23 cellular contexts compared by ENCODE assay signal in the genomic region with DNA sequence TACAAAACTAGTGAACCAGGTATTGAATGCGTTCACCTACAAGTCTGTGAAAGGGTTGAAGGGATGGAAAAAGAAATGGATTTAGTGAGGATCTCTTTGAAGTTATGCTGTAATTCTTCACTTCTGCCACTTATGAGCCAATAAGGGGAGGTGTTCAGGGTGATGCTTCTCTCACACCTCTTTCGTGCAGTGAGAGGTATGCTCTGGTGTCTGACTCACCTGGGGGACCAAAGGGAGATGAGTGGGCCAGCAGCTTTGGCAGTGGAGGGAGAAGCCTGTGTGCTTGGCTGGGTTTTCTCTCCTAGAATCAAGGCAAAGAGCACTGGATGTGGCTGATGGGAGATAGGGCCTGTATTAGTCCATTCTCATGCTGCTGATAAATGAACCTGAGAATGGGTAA. TPM values are rescaled to one million over a fixed set of nuclear protein-coding genes. Genes with fewer than 3 reads are reported as not detected.
A peak's percentile ranks its signal among the peaks of the same experiment; 100 is the strongest.
DNase-seq lines count a peak whose midpoint lies in the region; ATAC-seq, FAIRE-seq and TF ChIP-seq lines count a peak whose summit lies in the region.
"Had no signal": no experiment of that assay in that cellular context is flagged by ENCODE, and none has a peak within 500 bp of the region (broad histone marks: within the 10 kb centered on the region; RNA-seq: fewer than 3 reads in every experiment).

No MANE protein-coding gene starts in this region.

- no peaks in the 10 kb centered on the region for H3K9me3 Mint-ChIP-seq in activated T-cell treated with anti-CD3 and anti-CD28 coated beads, Interleukin-2, amount 50 U/mL, for 72 hours
- peaks cover 2% of the 10 kb centered on the region for H3K9me3 Mint-ChIP-seq in astrocyte (ENCODE audit: unreplicated experiment)
- H3K9me3 Mint-ChIP-seq: CD4-positive, alpha-beta T cell; HFFc6 had no signal

- no peaks in the 10 kb centered on the region for H3K4me1 ChIP-seq in astrocyte (ENCODE audit: insufficient read depth, low read length)
- H3K4me1 ChIP-seq: A549, Caco-2 had no signal

- FAIRE-seq in astrocyte (lab: Jason Lieb, UNC), result no peak
- FAIRE-seq: A549, GM12892, GM18507 had no signal

- H3K27me3 ChIP-seq in astrocyte (ENCODE audit: insufficient read depth, low read length), result no peaks in the 10 kb centered on the region

- peaks cover 66% of the 10 kb centered on the region for H3K36me3 ChIP-seq in astrocyte (ENCODE audit: insufficient read depth, low read length)

- no peak for TF ChIP-seq CTCF in astrocyte (IDR thresholded peaks at IDR 0.05; ENCODE audit: insufficient read depth, low read depth, low read length)

- no peak overlapping the region for H3K4me3 Mint-ChIP-seq in activated T-cell treated with anti-CD3 and anti-CD28 coated beads, Interleukin-2, amount 50 U/mL, for 72 hours
- H3K4me3 Mint-ChIP-seq in astrocyte (ENCODE audit: unreplicated experiment), result no peak overlapping the region
- H3K4me3 Mint-ChIP-seq: CD4-positive, alpha-beta T cell; GM23338; HFFc6 had no signal

- no peak overlapping the region for H2AFZ ChIP-seq in astrocyte (ENCODE audit: low read depth, low read length)
- H2AFZ ChIP-seq: GM23338 had no signal

- H3K4me3 ChIP-seq in astrocyte (ENCODE audit: insufficient read depth, low read depth, low read length), result no peak overlapping the region
- H3K4me3 ChIP-seq: A549, GM23338 had no signal

- H3K9ac ChIP-seq in astrocyte (ENCODE audit: low read length), result no peak overlapping the region

- no peak overlapping the region for H3K27ac ChIP-seq in astrocyte (ENCODE audit: low read depth, low read length)
- H3K27ac ChIP-seq: 22Rv1, A549, C4-2B, HL-60 had no signal

- no peaks in the 10 kb centered on the region for H3K9me3 ChIP-seq in astrocyte (ENCODE audit: insufficient read depth, low read depth, low read length)
- H3K9me3 ChIP-seq: A549, Caco-2 had no signal

- no peak for ATAC-seq in activated T-cell treated with anti-CD3 and anti-CD28 coated beads, Interleukin-2, amount 50 U/mL, for 72 hours (replicated peaks in 1 of 2)
- ATAC-seq in HG02623 (IDR thresholded peaks at IDR 0.05; ENCODE audit: unreplicated experiment) (no peak), HG02885 (IDR thresholded peaks at IDR 0.05; ENCODE audit: poor library complexity, unreplicated experiment) (no peak)
- ATAC-seq: A549, GM23338, HCT116 had no signal

- peak overlapping the region; percentile 20 for H3K27ac Mint-ChIP-seq in activated T-cell treated with anti-CD3 and anti-CD28 coated beads, Interleukin-2, amount 50 U/mL, for 72 hours
- peak overlapping the region; percentile 19 for H3K27ac Mint-ChIP-seq in astrocyte (ENCODE audit: unreplicated experiment)
- H3K27ac Mint-ChIP-seq: CD4-positive, alpha-beta T cell; GM23338; HFFc6 had no signal

- H3K79me2 ChIP-seq in astrocyte (ENCODE audit: insufficient read depth, low read length), result no peaks in the 10 kb centered on the region

- DNase-seq in activated T-cell treated with anti-CD3 and anti-CD28 coated beads, Interleukin-2, amount 50 U/mL, for 72 hours, result no peak
- DNase-seq in activated T-cell treated with anti-CD3 and anti-CD28 coated beads for 4 hours (no peak), astrocyte (ENCODE audit: low read depth) (no peak), kidney tubule cell (ENCODE audit: low spot score) (peak; percentile 39), NAMALWA (ENCODE audit: low spot score) (no peak)
- DNase-seq: AML-193; Caco-2; CD4-positive, alpha-beta T cell; DMS153; DMS79; GDM1; H7; HFFc6 had no signal

- no peaks in the 10 kb centered on the region for H4K20me1 ChIP-seq in astrocyte (ENCODE audit: insufficient read depth, low read length)

- peaks cover 0 to 1% of the 10 kb centered on the region in 2 donors for H3K36me3 Mint-ChIP-seq in activated T-cell treated with anti-CD3 and anti-CD28 coated beads, Interleukin-2, amount 50 U/mL, for 72 hours (ENCODE audit: insufficient read depth in 2 of 2)
- H3K36me3 Mint-ChIP-seq in astrocyte (ENCODE audit: low read depth, unreplicated experiment), result peaks cover 21% of the 10 kb centered on the region

- H3K4me1 Mint-ChIP-seq in activated T-cell treated with anti-CD3 and anti-CD28 coated beads, Interleukin-2, amount 50 U/mL, for 72 hours (ENCODE audit: low read depth), result no peaks in the 10 kb centered on the region
- no peaks in the 10 kb centered on the region for H3K4me1 Mint-ChIP-seq in astrocyte (ENCODE audit: low read depth, unreplicated experiment)

- H3K27me3 Mint-ChIP-seq in activated T-cell treated with anti-CD3 and anti-CD28 coated beads, Interleukin-2, amount 50 U/mL, for 72 hours (ENCODE audit: low read depth), result no peaks in the 10 kb centered on the region
- no peaks in the 10 kb centered on the region for H3K27me3 Mint-ChIP-seq in astrocyte (ENCODE audit: low read depth, unreplicated experiment)
- H3K27me3 Mint-ChIP-seq: CD4-positive, alpha-beta T cell had no signal

- no peak overlapping the region for H3K4me2 ChIP-seq in astrocyte (ENCODE audit: low read length)
- H3K4me2 ChIP-seq: A549, GM23338 had no signal

RNA-seq across cellular contexts. Expression of a gene that starts 45.4 kb away (rescaled TPM):
- 1 to 10 TPM; 4.9 to 5.7 TPM for total RNA-seq in activated T-cell treated with anti-CD3 and anti-CD28 coated beads, Interleukin-2, amount 50 U/mL, for 72 hours
- total RNA-seq in astrocyte, result 21.5 and 26.2 TPM in 2 replicates
